Comparison of ENCODE assay signal across 21 cellular contexts in the genomic region with DNA sequence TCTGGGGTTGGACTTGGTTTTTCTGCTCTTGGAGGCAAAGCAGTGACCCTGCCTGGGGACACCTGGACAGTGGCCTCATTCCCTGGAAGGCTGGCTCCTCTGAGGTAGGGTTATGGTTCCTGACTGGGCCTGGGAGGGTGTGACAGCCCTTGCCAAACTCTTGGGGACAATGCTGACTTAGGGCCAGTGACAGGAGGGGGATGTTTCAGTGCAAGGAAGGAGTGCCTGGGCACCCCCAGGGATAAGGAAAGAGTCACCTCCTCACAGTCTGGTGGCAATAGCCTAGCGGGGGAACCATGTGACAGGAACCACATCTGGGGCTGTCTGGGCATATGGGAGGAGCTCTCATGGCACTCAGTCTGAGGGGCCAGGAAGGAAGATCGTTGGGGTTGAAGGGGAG.
DNase-seq lines count a peak whose midpoint lies in the region; ATAC-seq and TF ChIP-seq lines count a peak whose summit lies in the region.
"Had no signal": no experiment of that assay in that cellular context is flagged by ENCODE, and none has a peak within 500 bp of the region (broad histone marks: within the 10 kb centered on the region; RNA-seq: fewer than 3 reads in every experiment).

No MANE protein-coding gene starts in this region.

- no peaks in the 10 kb centered on the region for H3K36me3 Mint-ChIP-seq in WTC11
- H3K36me3 Mint-ChIP-seq: CD4-positive, CD25-positive, alpha-beta regulatory T cell; CD8-positive, alpha-beta T cell had no signal

- DNase-seq in right atrium auricular region (ENCODE audit: low spot score) = peak; percentile 21
- DNase-seq in cardiac septum (ENCODE audit: low spot score) = no peak
- DNase-seq in coronary artery (ENCODE audit: low spot score) = peak; percentile 56
- DNase-seq in islet precursor cell = peak; percentile 34
- DNase-seq in osteoblast (ENCODE audit: insufficient read length, low spot score, missing footprints) = no peak
- DNase-seq in mesendoderm = no peak
- no peak for DNase-seq in aorta
- no peak for DNase-seq in WTC11 (ENCODE audit: low spot score)
- DNase-seq: C1 segment of cervical spinal cord; Caco-2; CD4-positive, CD25-positive, alpha-beta regulatory T cell; DMS153; EL; GDM1; H9 had no signal

- H3K56ac ChIP-seq in mesendoderm (ENCODE audit: low read length) = no peak overlapping the region

- no peak overlapping the region for H2BK15ac ChIP-seq in mesendoderm (replicated peaks; ENCODE audit: low read depth)

- no peak overlapping the region for H3K4me3 ChIP-seq in right atrium auricular region
- H3K4me3 ChIP-seq in coronary artery = no peak overlapping the region
- H3K4me3 ChIP-seq in osteoblast (ENCODE audit: insufficient read depth, low read length) = no peak overlapping the region
- no peak overlapping the region for H3K4me3 ChIP-seq in mesendoderm (ENCODE audit: low read length)
- no peak overlapping the region for H3K4me3 ChIP-seq in aorta (ENCODE audit: low read length in 2 of 2)
- H3K4me3 ChIP-seq: GM12878, GM23338 had no signal

- no peak overlapping the region for H3K4me3 Mint-ChIP-seq in WTC11
- H3K4me3 Mint-ChIP-seq: B cell; CD4-positive, CD25-positive, alpha-beta regulatory T cell; CD8-positive, alpha-beta T cell; GM23338; H9 had no signal

- no peak overlapping the region for H3K4me2 ChIP-seq in osteoblast (ENCODE audit: insufficient read depth, low read length)
- no peak overlapping the region for H3K4me2 ChIP-seq in mesendoderm (ENCODE audit: low read length)
- H3K4me2 ChIP-seq: GM23338 had no signal

- no peak overlapping the region for H3K27ac ChIP-seq in right atrium auricular region
- H3K27ac ChIP-seq in coronary artery = no peak overlapping the region
- H3K27ac ChIP-seq in osteoblast (ENCODE audit: low read depth, low read length) = no peak overlapping the region
- no peak overlapping the region for H3K27ac ChIP-seq in mesendoderm (ENCODE audit: low read depth, low read length)
- H3K27ac ChIP-seq in aorta (ENCODE audit: low read depth in 1 of 2, low read length in 2 of 2) = no peak overlapping the region
- H3K27ac ChIP-seq: 22Rv1 had no signal

- H3K4ac ChIP-seq in mesendoderm (ENCODE audit: low read depth, low read length) = no peak overlapping the region

- no peak overlapping the region for H3K27ac Mint-ChIP-seq in WTC11
- H3K27ac Mint-ChIP-seq: B cell; CD4-positive, CD25-positive, alpha-beta regulatory T cell; CD8-positive, alpha-beta T cell; GM23338; H9 had no signal

- no peaks in the 10 kb centered on the region for H3K36me3 ChIP-seq in right atrium auricular region
- no peaks in the 10 kb centered on the region for H3K36me3 ChIP-seq in osteoblast (ENCODE audit: insufficient read depth, low read length)
- H3K36me3 ChIP-seq in mesendoderm (ENCODE audit: control insufficient read depth, insufficient read depth, low read length) = no peaks in the 10 kb centered on the region
- H3K36me3 ChIP-seq in aorta (ENCODE audit: control insufficient read depth in 1 of 2, insufficient read depth in 2 of 2, low read length in 1 of 2) = no peaks in the 10 kb centered on the region

- peaks cover 16% of the 10 kb centered on the region for H3K9me3 Mint-ChIP-seq in WTC11
- H3K9me3 Mint-ChIP-seq: CD8-positive, alpha-beta T cell; GM23338 had no signal

- H4K20me1 ChIP-seq in osteoblast (ENCODE audit: insufficient read depth, low read length) = no peaks in the 10 kb centered on the region

- no peak overlapping the region for H2AK5ac ChIP-seq in mesendoderm (ENCODE audit: low read length)

- peaks cover 2% of the 10 kb centered on the region for H3K27me3 Mint-ChIP-seq in WTC11 (ENCODE audit: low read depth)
- H3K27me3 Mint-ChIP-seq: CD4-positive, CD25-positive, alpha-beta regulatory T cell had no signal

- no peaks in the 10 kb centered on the region for H3K79me2 ChIP-seq in osteoblast (ENCODE audit: insufficient read depth, low read length)
- H3K79me2 ChIP-seq in mesendoderm (ENCODE audit: control insufficient read depth, insufficient read depth, low read length) = no peaks in the 10 kb centered on the region

- H3K4me1 ChIP-seq in right atrium auricular region (no peaks in the 10 kb centered on the region), osteoblast (ENCODE audit: insufficient read depth, low read length) (peaks cover 3% of the 10 kb centered on the region), mesendoderm (ENCODE audit: control insufficient read depth, low read depth, low read length) (peaks cover 2% of the 10 kb centered on the region), aorta (ENCODE audit: control insufficient read depth in 1 of 2, insufficient read depth in 2 of 2, low read length in 2 of 2) (no peaks in the 10 kb centered on the region)
- H3K4me1 ChIP-seq: Caco-2 had no signal

- no peaks in the 10 kb centered on the region for H3K27me3 ChIP-seq in right atrium auricular region
- peaks cover 3% of the 10 kb centered on the region for H3K27me3 ChIP-seq in osteoblast (ENCODE audit: insufficient read depth, low read length)
- H3K27me3 ChIP-seq in mesendoderm (ENCODE audit: insufficient read depth, low read length, poor library complexity) = no peaks in the 10 kb centered on the region
- H3K27me3 ChIP-seq in aorta (ENCODE audit: control insufficient read depth in 1 of 2, insufficient read depth in 2 of 2, low read length in 1 of 2) = no peaks in the 10 kb centered on the region

- H4K5ac ChIP-seq in mesendoderm (ENCODE audit: low read length) = no peak overlapping the region

- no peaks in the 10 kb centered on the region for H3K4me1 Mint-ChIP-seq in WTC11
- H3K4me1 Mint-ChIP-seq: B cell; CD4-positive, CD25-positive, alpha-beta regulatory T cell; GM23338; H9 had no signal

- no peak overlapping the region for H3K18ac ChIP-seq in mesendoderm (ENCODE audit: low read length)

- ATAC-seq in aorta (ENCODE audit: low FRiP score) (no peak), WTC11 (no peak)
- ATAC-seq: CD8-positive, alpha-beta T cell; GM12878; GM23338; HCT116 had no signal

- H3K9me3 ChIP-seq in right atrium auricular region (no peaks in the 10 kb centered on the region), osteoblast (ENCODE audit: low read depth, low read length) (no peaks in the 10 kb centered on the region), aorta (ENCODE audit: control insufficient read depth, low read length) (peaks cover 3% of the 10 kb centered on the region)
- H3K9me3 ChIP-seq: Caco-2 had no signal

- H2AFZ ChIP-seq in osteoblast (ENCODE audit: low read length) = no peak overlapping the region
- H2AFZ ChIP-seq: GM23338 had no signal

- POLR2A ChIA-PET in WTC11 (lab: Charles Lee) = no interaction called here

- no peaks in the 10 kb centered on the region for H3K79me1 ChIP-seq in mesendoderm (ENCODE audit: low read length)

- CTCF ChIA-PET in WTC11 (lab: Charles Lee) = no interaction called here

- no peak overlapping the region for H2BK5ac ChIP-seq in mesendoderm (ENCODE audit: low read length)

- no peak overlapping the region for H3K9ac ChIP-seq in mesendoderm (ENCODE audit: low read length)

- no peak for TF ChIP-seq CTCF in right atrium auricular region (IDR thresholded peaks at IDR 0.05)
- TF ChIP-seq CTCF in coronary artery (IDR thresholded peaks at IDR 0.05) = no peak
- no peak for TF ChIP-seq CTCF in osteoblast (IDR thresholded peaks at IDR 0.05; ENCODE audit: extremely low read depth, low read depth, low read length)
- no peak for TF ChIP-seq CTCF in WTC11 (IDR thresholded peaks at IDR 0.05)

- H4K8ac ChIP-seq in mesendoderm (ENCODE audit: low read depth, low read length) = no peak overlapping the region

- no peak overlapping the region for H2BK120ac ChIP-seq in mesendoderm (ENCODE audit: low read depth, low read length)

- intact Hi-C loops in cardiac septum (cut with DNase I) = no loop called here
- intact Hi-C loops in aorta (cut with DNase I) = no loop called here

- H3K23ac ChIP-seq in mesendoderm (ENCODE audit: low read length) = no peak overlapping the region

- no CpG with 5 or more reads among the region's 2 CpGs for WGBS in mesendoderm (ENCODE audit: extremely low coverage, insufficient coverage, low lambda C conversion rate)
- WGBS in aorta, 2 donors = 79 to 81% methylated on average over 2 of the region's 2 CpGs

TF ChIP-seq in WTC11, 78 proteins besides CTCF, POLR2A, EP300 and RAD21:
- TF ChIP-seq MXD4 (CRISPR knock-in tag; IDR thresholded peaks at IDR 0.05; ENCODE audit: borderline replicate concordance) (no peak), FOXJ3 (CRISPR knock-in tag; IDR thresholded peaks at IDR 0.05; ENCODE audit: borderline replicate concordance) (no peak), PRRX2 (CRISPR knock-in tag; IDR thresholded peaks at IDR 0.05) (no peak)

Comparison
In these comparisons a context has a peak if more than half of its experiments do, and no peak if none do; other contexts are left out.
1. DNase-seq: peak in right atrium auricular region (single experiment), coronary artery (single experiment) and islet precursor cell (single experiment); none in cardiac septum (single experiment), osteoblast (single experiment), mesendoderm (single experiment), aorta (0 of 2) and WTC11 (single experiment).